Comparison of ENCODE assay signal across 2 cellular contexts in genomic region chr3:128167973-128168674, GRCh38.
TF ChIP-seq lines count a peak whose summit lies in the region.

No MANE protein-coding gene starts in this region.

TF ChIP-seq in H1, 55 proteins besides CTCF, POLR2A, EP300 and RAD21:
- TF ChIP-seq SIX5 (IDR thresholded peaks at IDR 0.05; ENCODE audit: low read depth, low read length), result no peak
- no peak for TF ChIP-seq FOSL1 (IDR thresholded peaks at IDR 0.05; ENCODE audit: insufficient read depth, low read depth, low read length)
- TF ChIP-seq SIRT6 (IDR thresholded peaks at IDR 0.05; ENCODE audit: low read length), result no peak
- TF ChIP-seq TEAD4 (IDR thresholded peaks at IDR 0.05; ENCODE audit: low read depth, low read length), result 0 out of 2 replicates have a peak, but pooled peaks have one; percentile 24
- TF ChIP-seq NANOG (IDR thresholded peaks at IDR 0.05; ENCODE audit: insufficient read depth, low read depth, low read length, poor library complexity, severe bottlenecking), result no peak
- TF ChIP-seq, protein P1, sequence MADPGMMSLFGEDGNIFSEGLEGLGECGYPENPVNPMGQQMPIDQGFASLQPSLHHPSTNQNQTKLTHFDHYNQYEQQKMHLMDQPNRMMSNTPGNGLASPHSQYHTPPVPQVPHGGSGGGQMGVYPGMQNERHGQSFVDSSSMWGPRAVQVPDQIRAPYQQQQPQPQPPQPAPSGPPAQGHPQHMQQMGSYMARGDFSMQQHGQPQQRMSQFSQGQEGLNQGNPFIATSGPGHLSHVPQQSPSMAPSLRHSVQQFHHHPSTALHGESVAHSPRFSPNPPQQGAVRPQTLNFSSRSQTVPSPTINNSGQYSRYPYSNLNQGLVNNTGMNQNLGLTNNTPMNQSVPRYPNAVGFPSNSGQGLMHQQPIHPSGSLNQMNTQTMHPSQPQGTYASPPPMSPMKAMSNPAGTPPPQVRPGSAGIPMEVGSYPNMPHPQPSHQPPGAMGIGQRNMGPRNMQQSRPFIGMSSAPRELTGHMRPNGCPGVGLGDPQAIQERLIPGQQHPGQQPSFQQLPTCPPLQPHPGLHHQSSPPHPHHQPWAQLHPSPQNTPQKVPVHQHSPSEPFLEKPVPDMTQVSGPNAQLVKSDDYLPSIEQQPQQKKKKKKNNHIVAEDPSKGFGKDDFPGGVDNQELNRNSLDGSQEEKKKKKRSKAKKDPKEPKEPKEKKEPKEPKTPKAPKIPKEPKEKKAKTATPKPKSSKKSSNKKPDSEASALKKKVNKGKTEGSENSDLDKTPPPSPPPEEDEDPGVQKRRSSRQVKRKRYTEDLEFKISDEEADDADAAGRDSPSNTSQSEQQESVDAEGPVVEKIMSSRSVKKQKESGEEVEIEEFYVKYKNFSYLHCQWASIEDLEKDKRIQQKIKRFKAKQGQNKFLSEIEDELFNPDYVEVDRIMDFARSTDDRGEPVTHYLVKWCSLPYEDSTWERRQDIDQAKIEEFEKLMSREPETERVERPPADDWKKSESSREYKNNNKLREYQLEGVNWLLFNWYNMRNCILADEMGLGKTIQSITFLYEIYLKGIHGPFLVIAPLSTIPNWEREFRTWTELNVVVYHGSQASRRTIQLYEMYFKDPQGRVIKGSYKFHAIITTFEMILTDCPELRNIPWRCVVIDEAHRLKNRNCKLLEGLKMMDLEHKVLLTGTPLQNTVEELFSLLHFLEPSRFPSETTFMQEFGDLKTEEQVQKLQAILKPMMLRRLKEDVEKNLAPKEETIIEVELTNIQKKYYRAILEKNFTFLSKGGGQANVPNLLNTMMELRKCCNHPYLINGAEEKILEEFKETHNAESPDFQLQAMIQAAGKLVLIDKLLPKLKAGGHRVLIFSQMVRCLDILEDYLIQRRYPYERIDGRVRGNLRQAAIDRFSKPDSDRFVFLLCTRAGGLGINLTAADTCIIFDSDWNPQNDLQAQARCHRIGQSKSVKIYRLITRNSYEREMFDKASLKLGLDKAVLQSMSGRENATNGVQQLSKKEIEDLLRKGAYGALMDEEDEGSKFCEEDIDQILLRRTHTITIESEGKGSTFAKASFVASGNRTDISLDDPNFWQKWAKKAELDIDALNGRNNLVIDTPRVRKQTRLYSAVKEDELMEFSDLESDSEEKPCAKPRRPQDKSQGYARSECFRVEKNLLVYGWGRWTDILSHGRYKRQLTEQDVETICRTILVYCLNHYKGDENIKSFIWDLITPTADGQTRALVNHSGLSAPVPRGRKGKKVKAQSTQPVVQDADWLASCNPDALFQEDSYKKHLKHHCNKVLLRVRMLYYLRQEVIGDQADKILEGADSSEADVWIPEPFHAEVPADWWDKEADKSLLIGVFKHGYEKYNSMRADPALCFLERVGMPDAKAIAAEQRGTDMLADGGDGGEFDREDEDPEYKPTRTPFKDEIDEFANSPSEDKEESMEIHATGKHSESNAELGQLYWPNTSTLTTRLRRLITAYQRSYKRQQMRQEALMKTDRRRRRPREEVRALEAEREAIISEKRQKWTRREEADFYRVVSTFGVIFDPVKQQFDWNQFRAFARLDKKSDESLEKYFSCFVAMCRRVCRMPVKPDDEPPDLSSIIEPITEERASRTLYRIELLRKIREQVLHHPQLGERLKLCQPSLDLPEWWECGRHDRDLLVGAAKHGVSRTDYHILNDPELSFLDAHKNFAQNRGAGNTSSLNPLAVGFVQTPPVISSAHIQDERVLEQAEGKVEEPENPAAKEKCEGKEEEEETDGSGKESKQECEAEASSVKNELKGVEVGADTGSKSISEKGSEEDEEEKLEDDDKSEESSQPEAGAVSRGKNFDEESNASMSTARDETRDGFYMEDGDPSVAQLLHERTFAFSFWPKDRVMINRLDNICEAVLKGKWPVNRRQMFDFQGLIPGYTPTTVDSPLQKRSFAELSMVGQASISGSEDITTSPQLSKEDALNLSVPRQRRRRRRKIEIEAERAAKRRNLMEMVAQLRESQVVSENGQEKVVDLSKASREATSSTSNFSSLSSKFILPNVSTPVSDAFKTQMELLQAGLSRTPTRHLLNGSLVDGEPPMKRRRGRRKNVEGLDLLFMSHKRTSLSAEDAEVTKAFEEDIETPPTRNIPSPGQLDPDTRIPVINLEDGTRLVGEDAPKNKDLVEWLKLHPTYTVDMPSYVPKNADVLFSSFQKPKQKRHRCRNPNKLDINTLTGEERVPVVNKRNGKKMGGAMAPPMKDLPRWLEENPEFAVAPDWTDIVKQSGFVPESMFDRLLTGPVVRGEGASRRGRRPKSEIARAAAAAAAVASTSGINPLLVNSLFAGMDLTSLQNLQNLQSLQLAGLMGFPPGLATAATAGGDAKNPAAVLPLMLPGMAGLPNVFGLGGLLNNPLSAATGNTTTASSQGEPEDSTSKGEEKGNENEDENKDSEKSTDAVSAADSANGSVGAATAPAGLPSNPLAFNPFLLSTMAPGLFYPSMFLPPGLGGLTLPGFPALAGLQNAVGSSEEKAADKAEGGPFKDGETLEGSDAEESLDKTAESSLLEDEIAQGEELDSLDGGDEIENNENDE (IDR thresholded peaks at IDR 0.05; ENCODE audit: insufficient replicate concordance, low read length), result no peak
- no peak for TF ChIP-seq BCL11A (IDR thresholded peaks at IDR 0.05; ENCODE audit: low read depth in 2 of 2, low read length in 2 of 2)
- no peak for TF ChIP-seq SRF (IDR thresholded peaks at IDR 0.05; ENCODE audit: low read depth, low read length)

TF ChIP-seq in liver, 16 proteins besides CTCF, POLR2A, EP300 and RAD21:
- TF ChIP-seq ZBTB33 (IDR thresholded peaks at IDR 0.05), result peak; percentile 56
- peak; percentile 55 for TF ChIP-seq MAX (IDR thresholded peaks at IDR 0.05)
- TF ChIP-seq, protein P2, sequence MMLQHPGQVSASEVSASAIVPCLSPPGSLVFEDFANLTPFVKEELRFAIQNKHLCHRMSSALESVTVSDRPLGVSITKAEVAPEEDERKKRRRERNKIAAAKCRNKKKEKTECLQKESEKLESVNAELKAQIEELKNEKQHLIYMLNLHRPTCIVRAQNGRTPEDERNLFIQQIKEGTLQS (IDR thresholded peaks at IDR 0.05), result no peak
- peak; percentile 52 for TF ChIP-seq YY1 (IDR thresholded peaks at IDR 0.05)
- TF ChIP-seq REST (IDR thresholded peaks at IDR 0.05), result peak; percentile 71
- peak; percentile 49 for TF ChIP-seq NR2F2 (IDR thresholded peaks at IDR 0.05)
- peak; percentile 89 for TF ChIP-seq SP1 (IDR thresholded peaks at IDR 0.05)
- peak; percentile 89 to 94 for TF ChIP-seq RXRA (IDR thresholded peaks at IDR 0.05)
- TF ChIP-seq HNF4G (IDR thresholded peaks at IDR 0.05), result peak; percentile 86
- TF ChIP-seq HNF4A (conservative IDR thresholded peaks at IDR 0.05), result peak; percentile 94 to 95
- no peak for TF ChIP-seq FOXA2 (IDR thresholded peaks at IDR 0.05)
- TF ChIP-seq TAF1 (conservative IDR thresholded peaks at IDR 0.05), result peak; percentile 17
- no peak for TF ChIP-seq FOXA1 (IDR thresholded peaks at IDR 0.05)
- TF ChIP-seq EGR1 (IDR thresholded peaks at IDR 0.05; ENCODE audit: low read depth in 2 of 2), result no peak
- peak in 1 of 2 donors; percentile 50 for TF ChIP-seq JUND (IDR thresholded peaks at IDR 0.05)
- TF ChIP-seq GABPA (IDR thresholded peaks at IDR 0.05 in 1 of 2, conservative IDR thresholded peaks at IDR 0.05 in 1 of 2), result no peak
